Comparison of ENCODE assay signal across 8 cellular contexts in genomic region chrX:84187501-84188319, GRCh38. TPM values are rescaled to one million over a fixed set of nuclear protein-coding genes. Genes with fewer than 3 reads are reported as not detected.
A peak's percentile ranks its signal among the peaks of the same experiment; 100 is the strongest.
DNase-seq lines count a peak whose midpoint lies in the region; ATAC-seq and TF ChIP-seq lines count a peak whose summit lies in the region.

Gene RPS6KA6 (minus strand): TSS chrX:84188199. CDS start chrX:84187899, 300 bp downstream.

- intact Hi-C loops in activated naive CD4-positive, alpha-beta T cell treated with anti-CD3 and anti-CD28 coated beads for 36 hours (cut with micrococcal nuclease): no loop called here

- peaks cover 23% of the 10 kb centered on the region for H3K27me3 Mint-ChIP-seq in activated naive CD4-positive, alpha-beta T cell treated with anti-CD3 and anti-CD28 coated beads for 36 hours (ENCODE audit: low read depth)
- peaks cover 5% of the 10 kb centered on the region for H3K27me3 Mint-ChIP-seq in nephron (ENCODE audit: low read depth)

- peaks cover 2% of the 10 kb centered on the region for H3K9me3 Mint-ChIP-seq in activated naive CD4-positive, alpha-beta T cell treated with anti-CD3 and anti-CD28 coated beads for 36 hours
- H3K9me3 Mint-ChIP-seq in nephron: peaks cover 3% of the 10 kb centered on the region

- no peaks in the 10 kb centered on the region for H3K36me3 Mint-ChIP-seq in activated naive CD4-positive, alpha-beta T cell treated with anti-CD3 and anti-CD28 coated beads for 36 hours (ENCODE audit: low read depth)
- H3K36me3 Mint-ChIP-seq in nephron (ENCODE audit: low read depth): no peaks in the 10 kb centered on the region

- CTCF ChIA-PET in activated naive CD4-positive, alpha-beta T cell treated with anti-CD3 and anti-CD28 coated beads for 36 hours (lab: Charles Lee): no interaction called here

- H3K4me1 Mint-ChIP-seq in activated naive CD4-positive, alpha-beta T cell treated with anti-CD3 and anti-CD28 coated beads for 36 hours (ENCODE audit: low read depth): peaks cover 4% of the 10 kb centered on the region
- H3K4me1 Mint-ChIP-seq in nephron: peaks cover 5% of the 10 kb centered on the region

- H3K27ac Mint-ChIP-seq in activated naive CD4-positive, alpha-beta T cell treated with anti-CD3 and anti-CD28 coated beads for 36 hours: no peak within 1 kb of the TSS
- peak within 1 kb of the TSS; percentile 29 to 80 (median 61) for H3K27ac Mint-ChIP-seq in nephron

- DNase-seq in activated naive CD4-positive, alpha-beta T cell treated with anti-CD3 and anti-CD28 coated beads for 36 hours: no peak
- DNase-seq in activated naive CD4-positive, alpha-beta T cell treated with Interleukin-2 at 50 U/mL for 16 hours: no peak
- DNase-seq in fibroblast of gingiva (ENCODE audit: low read depth): peak; percentile 1

- peak within 1 kb of the TSS; percentile 54 for H3K4me3 Mint-ChIP-seq in activated naive CD4-positive, alpha-beta T cell treated with anti-CD3 and anti-CD28 coated beads for 36 hours
- H3K4me3 Mint-ChIP-seq in nephron: peak within 1 kb of the TSS; percentile 84 to 89 (median 87)

- peak; percentile 46 for ATAC-seq in HG03280 (IDR thresholded peaks at IDR 0.05; ENCODE audit: unreplicated experiment)
- no peak for ATAC-seq in HG03521 (IDR thresholded peaks at IDR 0.05; ENCODE audit: unreplicated experiment)
- no peak for ATAC-seq in activated CD4-positive, CD25-positive, alpha-beta regulatory T cell treated with anti-CD3 and anti-CD28 coated beads, Interleukin-2, amount 50 U/mL, for 24 hours

- H3K4me3 ChIP-seq in WI38 (ENCODE audit: low read depth, low read length): peak within 1 kb of the TSS; percentile 66

- no peak for TF ChIP-seq CTCF in WI38 (IDR thresholded peaks at IDR 0.05; ENCODE audit: low read depth, low read length)
- TF ChIP-seq CTCF in nephron (IDR thresholded peaks at IDR 0.05; ENCODE audit: unreplicated experiment in 3 of 3): no peak

RNA-seq across cellular contexts. Expression of gene RPS6KA6, which starts in this region (rescaled TPM):
- total RNA-seq in activated naive CD4-positive, alpha-beta T cell treated with anti-CD3 and anti-CD28 coated beads for 36 hours: under 1 TPM in 1 of 2 experiments, not detected in 1; 0.02 TPM
